Comparison of ENCODE assay signal across 19 cellular contexts in the genomic region with DNA sequence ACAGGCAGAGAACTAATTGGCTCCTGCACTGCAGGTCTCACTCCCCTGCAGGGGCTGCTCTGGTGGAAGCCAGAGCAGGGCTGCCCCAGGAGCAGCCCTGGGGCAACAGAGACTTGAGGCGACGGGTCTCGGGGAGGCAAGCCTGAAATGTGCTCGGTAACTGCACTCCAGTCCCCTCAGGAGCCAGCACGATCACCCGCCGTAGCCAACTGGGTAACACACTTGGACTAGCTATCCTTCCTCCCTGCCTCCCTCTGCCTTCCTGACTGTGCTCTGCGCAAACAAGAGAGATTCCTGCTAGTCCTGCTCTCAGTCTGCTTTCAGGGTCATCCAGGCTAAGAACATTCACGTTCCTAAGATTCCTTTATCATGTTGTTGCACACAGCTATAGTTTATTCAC.
DNase-seq lines count a peak whose midpoint lies in the region; ATAC-seq and TF ChIP-seq lines count a peak whose summit lies in the region.
"Had no signal": no experiment of that assay in that cellular context is flagged by ENCODE, and none has a peak within 500 bp of the region (broad histone marks: within the 10 kb centered on the region; RNA-seq: fewer than 3 reads in every experiment).

No MANE protein-coding gene starts in this region.

- no peak overlapping the region for H3K18ac ChIP-seq in trophoblast cell (ENCODE audit: low read length)

- H3K9me3 ChIP-seq in HUES48 (ENCODE audit: control insufficient read depth, insufficient read depth, low read length) (no peaks in the 10 kb centered on the region), trophoblast cell (ENCODE audit: insufficient read depth, low read depth, low read length) (no peaks in the 10 kb centered on the region)

- DNase-seq in EH (ENCODE audit: low read depth) (peak; percentile 4), choroid plexus epithelial cell (ENCODE audit: low read depth) (peak; percentile 50), trophoblast cell (peak in 1 of 2 donors; percentile 28), MV-4-11 (lab: John Stamatoyannopoulos, UW) (no peak), left lobe of liver (ENCODE audit: low spot score) (no peak), RWPE1 (ENCODE audit: low spot score) (no peak)
- DNase-seq: AML-193; Calu3; CD4-positive, CD25-positive, alpha-beta regulatory T cell; DMS79; GF-D8; GOT3; NCI-H1092 treated with DMSO at 0.1 percent for 48 hours; NCI-H1694 treated with DMSO at 0.1 percent for 48 hours; NCI-H774; Right ventricle myocardium superior had no signal

- H3K4ac ChIP-seq in trophoblast cell (ENCODE audit: low read depth, low read length): no peak overlapping the region

- no peak overlapping the region for H2AK5ac ChIP-seq in trophoblast cell (ENCODE audit: low read length)

- WGBS in trophoblast cell (ENCODE audit: extremely low coverage, insufficient coverage, insufficient read length): no CpG with 5 or more reads among the region's 9 CpGs

- no peak overlapping the region for H2AFZ ChIP-seq in trophoblast cell (ENCODE audit: insufficient read depth, low read length, poor library complexity)

- H3K79me1 ChIP-seq in trophoblast cell (ENCODE audit: low read length): no peaks in the 10 kb centered on the region

- H3K9ac ChIP-seq in HUES48 (ENCODE audit: low read depth, low read length) (no peak overlapping the region), trophoblast cell (ENCODE audit: low read length) (no peak overlapping the region)

- CTCF ChIA-PET in RWPE1 (lab: Yijun Ruan, JAX): interaction anchor here (0.6 kb wide), 1 partner anchor 19 kb away, joined by 4 read pairs; no protein-coding TSS in a partner anchor

- H3K4me1 ChIP-seq in HUES48 (ENCODE audit: control insufficient read depth, insufficient read depth, low read length) (peaks cover 23% of the 10 kb centered on the region), trophoblast cell (ENCODE audit: control insufficient read depth in 1 of 2, insufficient read depth in 2 of 2, low read length in 2 of 2) (peaks cover 0 to 3% of the 10 kb centered on the region in 2 experiments)

- peak overlapping the region; percentile 7 for H4K8ac ChIP-seq in trophoblast cell (ENCODE audit: low read depth, low read length)

- peaks cover 2% of the 10 kb centered on the region for H3K79me2 ChIP-seq in trophoblast cell (ENCODE audit: control insufficient read depth, insufficient read depth, low read length, poor library complexity)

- H3K36me3 ChIP-seq in HUES48 (ENCODE audit: control insufficient read depth, insufficient read depth, low read length) (no peaks in the 10 kb centered on the region), trophoblast cell (ENCODE audit: control insufficient read depth in 1 of 2, insufficient read depth in 2 of 2, low read length in 2 of 2) (no peaks in the 10 kb centered on the region)

- TF ChIP-seq CTCF in choroid plexus epithelial cell (conservative IDR thresholded peaks at IDR 0.05; ENCODE audit: low read depth, low read length): no peak
- no peak for TF ChIP-seq CTCF in RWPE1 (conservative IDR thresholded peaks at IDR 0.05; ENCODE audit: low read depth)

- no peak overlapping the region for H3K14ac ChIP-seq in trophoblast cell (ENCODE audit: low read length)

- H4K12ac ChIP-seq in trophoblast cell (ENCODE audit: low read depth, low read length): no peak overlapping the region

- H3K23ac ChIP-seq in trophoblast cell (ENCODE audit: low read length): no peak overlapping the region

- H2BK12ac ChIP-seq in trophoblast cell (ENCODE audit: low read length): no peak overlapping the region

- POLR2A ChIA-PET in RWPE1 (lab: Yijun Ruan, JAX; ENCODE audit: low non-redundant PET): no interaction called here

- H3K4me2 ChIP-seq in trophoblast cell (ENCODE audit: low read length): no peak overlapping the region

- ATAC-seq in left lobe of liver (no peak), GM21619 (IDR thresholded peaks at IDR 0.05; ENCODE audit: unreplicated experiment) (no peak)
- ATAC-seq: K562 had no signal

- no peak overlapping the region for H2BK120ac ChIP-seq in trophoblast cell (ENCODE audit: insufficient read depth, low read length, poor library complexity)

- H3K4me3 ChIP-seq in HUES48 (ENCODE audit: low read depth, low read length) (no peak overlapping the region), choroid plexus epithelial cell (ENCODE audit: low read depth, low read length) (no peak overlapping the region), trophoblast cell (ENCODE audit: low read depth, low read length) (no peak overlapping the region)
- H3K4me3 ChIP-seq: K562 had no signal

- H3K27me3 ChIP-seq in HUES48 (ENCODE audit: control insufficient read depth, insufficient read depth, low read length) (no peaks in the 10 kb centered on the region), trophoblast cell (ENCODE audit: insufficient read depth, low read length) (no peaks in the 10 kb centered on the region)

- H4K91ac ChIP-seq in trophoblast cell (ENCODE audit: low read depth, low read length): no peak overlapping the region

- H3K27ac ChIP-seq in HUES48 (ENCODE audit: low read depth, low read length) (peak overlapping the region; percentile 23), trophoblast cell (ENCODE audit: low read depth, low read length) (no peak overlapping the region), RWPE1 (no peak overlapping the region)

- H2BK5ac ChIP-seq in trophoblast cell (ENCODE audit: low read depth, low read length, poor library complexity): no peak overlapping the region

Comparison
In these comparisons a context has a peak if more than half of its experiments do, and no peak if none do; other contexts are left out.
1. DNase-seq: peak in EH (single experiment) and choroid plexus epithelial cell (single experiment); none in MV-4-11 (single experiment), left lobe of liver (single experiment) and RWPE1 (single experiment).